8 cellular contexts compared by ENCODE assay signal in genomic region chr4:24657768-24658617, GRCh38.
A peak's percentile ranks its signal among the peaks of the same experiment; 100 is the strongest.
DNase-seq lines count a peak whose midpoint lies in the region; ATAC-seq and TF ChIP-seq lines count a peak whose summit lies in the region.

No MANE protein-coding gene starts in this region.

- POLR2A ChIA-PET in RWPE1 (lab: Yijun Ruan, JAX; ENCODE audit: low non-redundant PET), result interaction anchor here (0.6 kb wide), 1 partner anchor 85 kb away, joined by 5 read pairs; no protein-coding TSS in a partner anchor
- POLR2A ChIA-PET in naive thymus-derived CD8-positive, alpha-beta T cell (lab: Charles Lee), result no interaction called here

- peak; percentile 93 for ATAC-seq in GM21717 (IDR thresholded peaks at IDR 0.05; ENCODE audit: unreplicated experiment)
- no peak for ATAC-seq in naive thymus-derived CD8-positive, alpha-beta T cell

- H3K27me3 Mint-ChIP-seq in naive thymus-derived CD8-positive, alpha-beta T cell, result peaks cover 7 to 31% (median 20%) of the 10 kb centered on the region in 5 donors

- TF ChIP-seq CTCF in RWPE1 (conservative IDR thresholded peaks at IDR 0.05; ENCODE audit: low read depth) (no peak), fibroblast of pulmonary artery (IDR thresholded peaks at IDR 0.05; ENCODE audit: low read length, missing control alignments) (no peak)

- CTCF ChIA-PET in RWPE1 (lab: Yijun Ruan, JAX), result interaction anchor here (0.7 kb wide), 1 partner anchor 8 kb away, joined by 3 read pairs; no protein-coding TSS in a partner anchor

- no peaks in the 10 kb centered on the region for H3K36me3 Mint-ChIP-seq in naive thymus-derived CD8-positive, alpha-beta T cell

- H3K27ac Mint-ChIP-seq in naive thymus-derived CD8-positive, alpha-beta T cell, result no peak overlapping the region

- H3K4me3 Mint-ChIP-seq in naive thymus-derived CD8-positive, alpha-beta T cell, result no peak overlapping the region

- DNase-seq in DMS153 (lab: John Stamatoyannopoulos, UW), result peak; percentile 68
- DNase-seq in DMS153 treated with DMSO at 0.1 percent for 48 hours (lab: John Stamatoyannopoulos, UW; ENCODE audit: unreplicated experiment), result no peak
- DNase-seq in HS-27A (ENCODE audit: low read depth), result peak; percentile 40
- peak; percentile 82 for DNase-seq in RWPE1 (ENCODE audit: low spot score)
- peak; percentile 86 for DNase-seq in fibroblast of pulmonary artery (ENCODE audit: low read depth)
- DNase-seq in putamen (ENCODE audit: low spot score), result peak; percentile 92
- no peak for DNase-seq in naive thymus-derived CD8-positive, alpha-beta T cell

- H3K9me3 Mint-ChIP-seq in naive thymus-derived CD8-positive, alpha-beta T cell, result peaks cover 0 to 2% (median 0%) of the 10 kb centered on the region in 9 donors

- H3K27ac ChIP-seq in RWPE1, result peak overlapping the region; percentile 69

- H3K4me1 Mint-ChIP-seq in naive thymus-derived CD8-positive, alpha-beta T cell, result peaks cover 1 to 20% (median 13%) of the 10 kb centered on the region in 4 donors

- no peak overlapping the region for H3K4me3 ChIP-seq in fibroblast of pulmonary artery (replicated peaks; ENCODE audit: low read depth, low read length)

Comparison
In these comparisons a context has a peak if more than half of its experiments do, and no peak if none do; other contexts are left out.
1. DNase-seq: peak in DMS153 (single experiment), HS-27A (single experiment), RWPE1 (single experiment), fibroblast of pulmonary artery (single experiment) and putamen (single experiment); none in DMS153 treated with DMSO at 0.1 percent for 48 hours (single experiment) and naive thymus-derived CD8-positive, alpha-beta T cell (0 of 10).